In genomic region chr7:5294169-5294987, GRCh38 we compare ENCODE assay signal across 1 cellular context.
TF ChIP-seq lines count a peak whose summit lies in the region.

No MANE protein-coding gene starts in this region.

TF ChIP-seq in HepG2, 621 proteins besides CTCF, POLR2A, EP300 and RAD21 (continued from another document):
- TF ChIP-seq BRCA1 (CRISPR knock-in tag; IDR thresholded peaks at IDR 0.05) (no peak), ZNF333 (CRISPR knock-in tag; IDR thresholded peaks at IDR 0.05; ENCODE audit: borderline replicate concordance) (peak; percentile 79; the same call in 1 of the 2 replicates), HNF4G (IDR thresholded peaks at IDR 0.05; ENCODE audit: borderline replicate concordance, low read depth, low read length) (0 out of 2 replicates have a peak, but pooled peaks have one; percentile 10), HNF4G (CRISPR knock-in tag; IDR thresholded peaks at IDR 0.05; ENCODE audit: borderline replicate concordance, low read depth) (no peak), CENPT (CRISPR knock-in tag; IDR thresholded peaks at IDR 0.05; ENCODE audit: low read depth) (no peak)
TF ChIP-seq in HepG2: peak in this region for 4.
